ENCODE assay signal across 18 cellular contexts in the genomic region with DNA sequence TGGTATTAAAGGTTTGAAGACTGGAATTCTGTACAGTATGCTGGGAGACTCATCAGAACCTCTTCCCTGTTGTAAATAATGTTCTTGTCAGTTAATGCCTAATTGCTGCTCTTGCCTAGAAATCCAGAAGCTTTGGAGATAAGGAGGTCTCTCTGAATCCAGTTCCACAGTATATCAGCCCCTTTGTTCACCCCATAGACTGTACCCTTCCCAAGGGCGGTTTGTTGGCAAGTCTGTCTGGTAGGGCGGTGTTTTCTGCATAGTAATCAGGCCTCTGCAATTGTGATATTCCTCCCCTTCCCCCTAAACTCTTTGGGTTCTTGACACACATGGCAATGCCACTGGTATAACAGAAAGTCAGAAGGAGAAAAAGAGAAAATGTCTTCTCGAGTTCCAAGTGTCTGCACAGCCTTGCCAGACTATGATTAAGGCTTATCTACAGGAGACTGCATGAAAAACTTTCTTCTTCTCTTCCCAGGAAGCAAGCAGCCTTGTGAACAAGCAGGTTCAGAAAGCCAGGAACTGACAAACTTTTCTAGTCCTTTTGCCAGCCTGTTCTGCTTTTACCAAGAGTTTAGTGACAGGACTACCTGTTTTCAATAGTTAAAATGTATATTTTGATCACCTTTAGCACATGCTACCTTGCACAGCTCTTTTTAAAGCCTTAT. TPM values are rescaled to one million over a fixed set of nuclear protein-coding genes. Genes with fewer than 3 reads are reported as not detected.
A peak's percentile ranks its signal among the peaks of the same experiment; 100 is the strongest.
DNase-seq lines count a peak whose midpoint lies in the region; ATAC-seq, FAIRE-seq and TF ChIP-seq lines count a peak whose summit lies in the region.
"Had no signal": no experiment of that assay in that cellular context is flagged by ENCODE, and none has a peak within 500 bp of the region (broad histone marks: within the 10 kb centered on the region; RNA-seq: fewer than 3 reads in every experiment).

No MANE protein-coding gene starts in this region.

- TF ChIP-seq POLR2A in breast epithelium (IDR thresholded peaks at IDR 0.05): no peak

- no peaks in the 10 kb centered on the region for H3K27me3 ChIP-seq in PC-9 (ENCODE audit: insufficient read depth, low read depth)
- no peaks in the 10 kb centered on the region for H3K27me3 ChIP-seq in dorsolateral prefrontal cortex
- H3K27me3 ChIP-seq in tibial artery: no peaks in the 10 kb centered on the region
- no peaks in the 10 kb centered on the region for H3K27me3 ChIP-seq in breast epithelium
- H3K27me3 ChIP-seq: spleen, suprapubic skin had no signal

- CTCF ChIA-PET in PC-9 (lab: Charles Lee): interaction anchor here (0.5 to 0.6 kb wide), 2 partner anchors 16 to 72 kb away, joined by 8 read pairs; no protein-coding TSS in a partner anchor

- FAIRE-seq in D721Med (lab: Jason Lieb, UNC): no peak
- FAIRE-seq: islet of Langerhans had no signal

- H3K4me2 ChIP-seq in PC-9: no peak overlapping the region

- no peaks in the 10 kb centered on the region for H3K9me2 ChIP-seq in PC-9 (ENCODE audit: insufficient read depth)

- peaks cover 52% of the 10 kb centered on the region; the same call in 1 of the 2 replicates for H3F3A ChIP-seq in PC-9 (ENCODE audit: insufficient read depth, low read depth)

- ATAC-seq in left lobe of liver (peak; percentile 45), GM21786 (IDR thresholded peaks at IDR 0.05; ENCODE audit: unreplicated experiment) (no peak)
- ATAC-seq: effector memory CD8-positive, alpha-beta T cell; natural killer cell had no signal

- H3K27ac ChIP-seq in PC-9 (peak overlapping the region; percentile 13; the same call in 1 of the 2 replicates), dorsolateral prefrontal cortex (peak overlapping the region in 31 of 59 donors; percentile 2 to 66 (median 29)), tibial artery (peak overlapping the region; percentile 50 to 71), breast epithelium (peak overlapping the region in 1 of 2 donors; percentile 40)
- H3K27ac ChIP-seq: suprapubic skin had no signal

- H3K79me2 ChIP-seq in PC-9 (ENCODE audit: low read depth): peaks cover 100% of the 10 kb centered on the region

- 0 out of 2 replicates have a peak, but pooled peaks cover 1% of the 10 kb centered on the region for H3K9me3 ChIP-seq in PC-9 (ENCODE audit: insufficient read depth, low read depth)
- no peaks in the 10 kb centered on the region for H3K9me3 ChIP-seq in tibial artery
- no peaks in the 10 kb centered on the region for H3K9me3 ChIP-seq in breast epithelium
- H3K9me3 ChIP-seq: spleen, suprapubic skin had no signal

- no peak overlapping the region for H2AFZ ChIP-seq in PC-9

- POLR2A ChIA-PET in PC-9 (lab: Charles Lee; ENCODE audit: unreplicated experiment): no interaction called here

- peaks cover 96% of the 10 kb centered on the region for H4K20me1 ChIP-seq in PC-9 (ENCODE audit: insufficient read depth)

- DNase-seq in PC-9 (no peak), dorsolateral prefrontal cortex (no peak), left lobe of liver (ENCODE audit: low spot score) (no peak), tibial artery (no peak), breast epithelium (ENCODE audit: low spot score in 2 of 2) (no peak), D721Med (ENCODE audit: insufficient read length, low spot score) (no peak), NCI-H1105 (lab: John Stamatoyannopoulos, UW) (no peak)
- DNase-seq: activated naive CD4-positive, alpha-beta T cell; CD8-positive, alpha-beta memory T cell; DMS79 treated with DMSO at 0.1 percent for 48 hours; effector memory CD8-positive, alpha-beta T cell; KBM-7; natural killer cell; NCI-H510A treated with DMSO at 0.1 percent for 48 hours; spleen had no signal

- peaks cover 26% of the 10 kb centered on the region for H3K4me1 ChIP-seq in PC-9 (replicated peaks; ENCODE audit: insufficient read depth)
- H3K4me1 ChIP-seq in tibial artery: peaks cover 0 to 91% (median 63%) of the 10 kb centered on the region in 4 donors
- H3K4me1 ChIP-seq in breast epithelium: peaks cover 0 to 21% of the 10 kb centered on the region in 2 donors

- H3K4me3 ChIP-seq in PC-9 (no peak overlapping the region), dorsolateral prefrontal cortex (no peak overlapping the region), tibial artery (no peak overlapping the region), breast epithelium (no peak overlapping the region)
- H3K4me3 ChIP-seq: spleen, suprapubic skin had no signal

- TF ChIP-seq CTCF in PC-9 (conservative IDR thresholded peaks at IDR 0.05) (no peak), dorsolateral prefrontal cortex (IDR thresholded peaks at IDR 0.05 in 54 of 56, conservative IDR thresholded peaks at IDR 0.05 in 2 of 56; ENCODE audit: low read depth in 1 of 56, partially characterized antibody in 56 of 56) (no peak), tibial artery (IDR thresholded peaks at IDR 0.05) (no peak), breast epithelium (IDR thresholded peaks at IDR 0.05) (no peak), D721Med (IDR thresholded peaks at IDR 0.05; ENCODE audit: insufficient read depth, missing control alignments) (no peak)

- no TSS peak for BruUV-seq in PC-9 (replicated peaks; lab: Mats Ljungman, UMichigan)

- H3K36me3 ChIP-seq in PC-9 (ENCODE audit: low read depth) (peaks cover 18% of the 10 kb centered on the region), tibial artery (no peaks in the 10 kb centered on the region), breast epithelium (no peaks in the 10 kb centered on the region)
- H3K36me3 ChIP-seq: suprapubic skin had no signal

- intact Hi-C loops in PC-9 (cut with micrococcal nuclease; ENCODE audit: unreplicated experiment) (no loop called here), dorsolateral prefrontal cortex (cut with DNase I) (no loop called here), tibial artery (cut with DNase I; ENCODE audit: low total_unique reads) (loop anchor here (10.0 kb wide), 1 partner anchor 49 kb away; no protein-coding TSS in a partner anchor), breast epithelium (cut with DNase I; ENCODE audit: low total_unique reads) (no loop called here)

RNA-seq across cellular contexts. Expression of gene FOXO3, which starts 45.5 kb away (rescaled TPM):
- total RNA-seq in PC-9 (2021): 56.2 and 59.4 TPM in 2 replicates
- total RNA-seq in dorsolateral prefrontal cortex: 100 to 1,000 TPM in 4 of 120 experiments, 10 to 100 TPM in 116; 60.9 to 108 (median 81.7) TPM
- 22.6 TPM for total RNA-seq in left lobe of liver
- total RNA-seq in breast epithelium: 100 to 1,000 TPM; 107 to 181 (median 155) TPM
